In the genomic region with DNA sequence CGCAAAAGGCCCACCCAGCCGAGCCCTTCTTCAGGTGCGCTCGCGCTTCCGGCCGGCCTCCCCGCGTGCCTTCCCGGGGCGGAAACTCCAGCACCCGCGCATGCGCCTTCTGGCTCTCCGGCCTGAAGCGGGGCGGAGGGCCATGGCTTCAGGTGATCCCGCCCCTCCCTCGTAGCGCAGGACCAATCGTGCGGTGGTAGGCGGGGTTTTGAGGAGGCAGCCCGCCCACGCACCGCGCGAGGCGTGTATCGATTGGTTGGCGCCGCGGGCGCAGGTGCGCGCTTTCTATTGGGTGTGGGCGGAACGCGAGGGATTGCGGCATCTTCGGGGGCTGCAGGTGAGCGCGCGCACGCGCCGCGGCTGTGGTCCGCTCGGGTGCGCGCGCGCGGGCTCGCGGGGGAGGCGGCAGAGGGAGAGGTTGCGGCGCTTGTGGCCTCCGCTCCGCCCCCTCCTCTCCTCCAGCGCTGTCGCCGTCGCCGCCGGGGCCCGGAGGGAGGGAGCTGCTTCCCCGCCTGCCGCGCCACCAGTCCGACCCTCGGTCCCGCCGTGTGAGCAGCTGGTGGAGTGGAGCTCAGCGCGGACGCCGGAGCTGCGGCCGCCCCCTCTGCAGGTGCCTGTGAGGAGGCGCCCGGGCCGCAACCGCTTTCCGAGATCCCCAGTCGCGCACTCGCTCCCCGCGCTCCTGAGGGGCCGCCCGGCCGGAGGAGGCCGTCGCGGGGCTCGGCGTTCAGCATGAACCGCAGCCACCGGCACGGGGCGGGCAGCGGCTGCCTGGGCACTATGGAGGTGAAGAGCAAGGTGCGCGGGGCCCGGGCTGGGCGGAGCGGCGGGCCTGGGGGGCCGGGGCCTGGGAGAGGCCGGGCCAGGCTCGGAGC, we compare ENCODE assay signal across 8 cellular contexts.
DNase-seq lines count a peak whose midpoint lies in the region; ATAC-seq and TF ChIP-seq lines count a peak whose summit lies in the region.

A gene with protein sequence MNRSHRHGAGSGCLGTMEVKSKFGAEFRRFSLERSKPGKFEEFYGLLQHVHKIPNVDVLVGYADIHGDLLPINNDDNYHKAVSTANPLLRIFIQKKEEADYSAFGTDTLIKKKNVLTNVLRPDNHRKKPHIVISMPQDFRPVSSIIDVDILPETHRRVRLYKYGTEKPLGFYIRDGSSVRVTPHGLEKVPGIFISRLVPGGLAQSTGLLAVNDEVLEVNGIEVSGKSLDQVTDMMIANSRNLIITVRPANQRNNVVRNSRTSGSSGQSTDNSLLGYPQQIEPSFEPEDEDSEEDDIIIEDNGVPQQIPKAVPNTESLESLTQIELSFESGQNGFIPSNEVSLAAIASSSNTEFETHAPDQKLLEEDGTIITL (plus strand): TSS at position 526 of the 875 bp plus-strand sequence. CDS start 207 bp downstream, at position 733.

- H3K36me3 Mint-ChIP-seq in central memory CD8-positive, alpha-beta T cell (ENCODE audit: insufficient read depth), result peaks cover 6% of the 10 kb centered on the region

- no peaks in the 10 kb centered on the region for H3K27me3 Mint-ChIP-seq in central memory CD8-positive, alpha-beta T cell

- no peaks in the 10 kb centered on the region for H3K9me3 Mint-ChIP-seq in central memory CD8-positive, alpha-beta T cell

- ATAC-seq in HG03354 (IDR thresholded peaks at IDR 0.05; ENCODE audit: poor library complexity, severe bottlenecking, unreplicated experiment), result peak; percentile 89
- ATAC-seq in central memory CD8-positive, alpha-beta T cell (replicated peaks; ENCODE audit: extremely low read depth, poor library complexity, severe bottlenecking), result peak; percentile 96

- H3K27ac Mint-ChIP-seq in central memory CD8-positive, alpha-beta T cell (ENCODE audit: low read depth), result peak within 1 kb of the TSS; percentile 86

- peak within 1 kb of the TSS; percentile 88 for H3K4me3 Mint-ChIP-seq in central memory CD8-positive, alpha-beta T cell

- DNase-seq in AML-193 (lab: John Stamatoyannopoulos, UW) (peak; percentile 91 to 92), NCI-H345 treated with DMSO at 0.1 percent for 48 hours (lab: John Stamatoyannopoulos, UW; ENCODE audit: unreplicated experiment) (peak; percentile 99), islet precursor cell (peak; percentile 99)
- peak; percentile 100 for DNase-seq in activated CD4-positive, CD25-positive, alpha-beta regulatory T cell treated with anti-CD3 and anti-CD28 coated beads, Interleukin-2, amount 50 U/mL, for 16 hours (ENCODE audit: low read depth, low spot score)
- peak; percentile 95 to 98 for DNase-seq in central memory CD8-positive, alpha-beta T cell (ENCODE audit: low spot score in 2 of 2)
- peak; percentile 98 to 99 for DNase-seq in stimulated activated CD4-positive, alpha-beta T cell treated with anti-CD3 and anti-CD28 coated beads, Interleukin-12 subunit alpha, Interleukin-12 subunit beta, amount 100 ng/mL, for 24 hours (ENCODE audit: low read depth in 2 of 2)

- TF ChIP-seq POLR2A in GM19099 (IDR thresholded peaks at IDR 0.05; ENCODE audit: extremely low read depth, insufficient read length, low read depth), result peak; percentile 68

- peaks cover 13% of the 10 kb centered on the region for H3K4me1 Mint-ChIP-seq in central memory CD8-positive, alpha-beta T cell

Comparison
In these comparisons a context has a peak if more than half of its experiments do, and no peak if none do; other contexts are left out.
1. Peak in every context shown above with its lines: DNase-seq and ATAC-seq.